8 cellular contexts compared by ENCODE assay signal in genomic region chr10:11685787-11686218, GRCh38. TPM values are rescaled to one million over a fixed set of nuclear protein-coding genes. Genes with fewer than 3 reads are reported as not detected.
DNase-seq lines count a peak whose midpoint lies in the region; ATAC-seq and TF ChIP-seq lines count a peak whose summit lies in the region.

No MANE protein-coding gene starts in this region.

- intact Hi-C loops in lower leg skin (cut with DNase I; ENCODE audit: low total_unique reads), result no loop called here
- intact Hi-C loops in transverse colon (cut with DNase I; ENCODE audit: low total_unique reads), result no loop called here

- peak overlapping the region in 10 of 11 experiments; percentile 69 to 86 (median 82); a peak in 20 of 22 replicates for H3K9ac ChIP-seq in BLaER1 treated with 17β-estradiol and CSF1 and Interleukin-3, amounts not matched to agents 10 nM and 100 nM

- TF ChIP-seq CTCF in lower leg skin (IDR thresholded peaks at IDR 0.05), result no peak
- no peak for TF ChIP-seq CTCF in transverse colon (IDR thresholded peaks at IDR 0.05)

- H3K27me3 ChIP-seq in BLaER1 treated with 17β-estradiol and CSF1 and Interleukin-3, amounts not matched to agents 10 nM and 100 nM, result peaks cover 0 to 11% (median 0%) of the 10 kb centered on the region in 11 experiments; a peak in 1 of 22 replicates
- no peaks in the 10 kb centered on the region for H3K27me3 ChIP-seq in transverse colon

- peak overlapping the region; percentile 48 to 95 (median 89); a peak in 21 of 22 replicates for H3K27ac ChIP-seq in BLaER1 treated with 17β-estradiol and CSF1 and Interleukin-3, amounts not matched to agents 10 nM and 100 nM
- peak overlapping the region; percentile 67 to 78 (median 74) for H3K27ac ChIP-seq in transverse colon

- 14% methylated on average over 7 of the region's 7 CpGs for WGBS in lower leg skin, 2 donors
- 13 to 16% methylated on average over 7 of the region's 7 CpGs for WGBS in transverse colon (ENCODE audit: low coverage in 1 of 2), 2 donors

- H4K20me1 ChIP-seq in BLaER1 treated with 17β-estradiol and CSF1 and Interleukin-3, amounts not matched to agents 10 nM and 100 nM, result 0 out of 22 replicates have a peak, but pooled peaks cover 0 to 4% (median 0%) of the 10 kb centered on the region in 11 experiments

- H3K9me3 ChIP-seq in BLaER1 treated with 17β-estradiol and CSF1 and Interleukin-3, amounts not matched to agents 10 nM and 100 nM (replicated peaks in 1 of 11), result no peaks in the 10 kb centered on the region; a peak in 1 of 22 replicates
- H3K9me3 ChIP-seq in transverse colon, result no peaks in the 10 kb centered on the region

- ATAC-seq in GM19372 (IDR thresholded peaks at IDR 0.05; ENCODE audit: low read depth, unreplicated experiment) (peak; percentile 33), GM19467 (IDR thresholded peaks at IDR 0.05; ENCODE audit: unreplicated experiment) (no peak), HG03025 (IDR thresholded peaks at IDR 0.05; ENCODE audit: low FRiP score, unreplicated experiment) (no peak)

- DNase-seq in OCI-M1 (lab: John Stamatoyannopoulos, UW) (peak; percentile 99), astrocyte of the hippocampus (ENCODE audit: low read depth, low spot score) (peak; percentile 92), lower leg skin (ENCODE audit: low spot score in 2 of 2) (peak; percentile 74 to 90), transverse colon (peak; percentile 87)

- in situ Hi-C loops in transverse colon (cut with MboI; ENCODE audit: low pct_ligation_motif_present in 1 of 4, low pct_unique_long_range_greater_than_20kb in 1 of 4, low sequenced_read_pairs in 3 of 4), result no loop called here

- no peaks in the 10 kb centered on the region for H3K36me3 ChIP-seq in BLaER1 treated with 17β-estradiol and CSF1 and Interleukin-3, amounts not matched to agents 10 nM and 100 nM
- H3K36me3 ChIP-seq in transverse colon, result no peaks in the 10 kb centered on the region

- H3K4me2 ChIP-seq in BLaER1 treated with 17β-estradiol and CSF1 and Interleukin-3, amounts not matched to agents 10 nM and 100 nM, result peak overlapping the region; percentile 82 to 97 (median 86)

- TF ChIP-seq POLR2A in lower leg skin (IDR thresholded peaks at IDR 0.05) (no peak), transverse colon (IDR thresholded peaks at IDR 0.05) (no peak)

- no peak for TF ChIP-seq EP300 in transverse colon (IDR thresholded peaks at IDR 0.05; ENCODE audit: low read depth)

- H3K4me3 ChIP-seq in BLaER1 treated with 17β-estradiol and CSF1 and Interleukin-3, amounts not matched to agents 10 nM and 100 nM, result peak overlapping the region; percentile 33 to 61 (median 54); a peak in 18 of 20 replicates
- H3K4me3 ChIP-seq in lower leg skin (ENCODE audit: low read depth, poor library complexity, severe bottlenecking) (no peak overlapping the region), transverse colon (no peak overlapping the region)

- peaks cover 60 to 94% (median 85%) of the 10 kb centered on the region in 10 experiments for H3K4me1 ChIP-seq in BLaER1 treated with 17β-estradiol and CSF1 and Interleukin-3, amounts not matched to agents 10 nM and 100 nM
- peaks cover 0 to 34% (median 22%) of the 10 kb centered on the region in 4 donors for H3K4me1 ChIP-seq in transverse colon

RNA-seq across cellular contexts. Expression of gene ECHDC3, which starts 56.4 kb away (rescaled TPM):
- total RNA-seq in lower leg skin (100 to 1,000 TPM in 1 of 4 donors, 10 to 100 TPM in 3; 44.5 to 139 (median 89.4) TPM), transverse colon (1 to 10 TPM in 3 of 4 donors, under 1 TPM in 1; 0.75 to 5.7 (median 4.0) TPM)

Comparison
In these comparisons a context has a peak if more than half of its experiments do, and no peak if none do; other contexts are left out.
1. H3K4me3 ChIP-seq: peak in BLaER1 treated with 17β-estradiol and CSF1 and Interleukin-3, amounts not matched to agents 10 nM and 100 nM (10 of 10); none in lower leg skin (single experiment) and transverse colon (0 of 4).
2. RNA of gene ECHDC3, which starts 56.4 kb away (total RNA-seq): 44.5 to 139 TPM in lower leg skin; 0.75 to 5.7 TPM in transverse colon; every median in the first group is over 4 times any median in the second.
3. Peak in every context shown above with its lines, with median percentiles within 50 percentile points of each other: DNase-seq.